14 cellular contexts compared by ENCODE assay signal in the genomic region with DNA sequence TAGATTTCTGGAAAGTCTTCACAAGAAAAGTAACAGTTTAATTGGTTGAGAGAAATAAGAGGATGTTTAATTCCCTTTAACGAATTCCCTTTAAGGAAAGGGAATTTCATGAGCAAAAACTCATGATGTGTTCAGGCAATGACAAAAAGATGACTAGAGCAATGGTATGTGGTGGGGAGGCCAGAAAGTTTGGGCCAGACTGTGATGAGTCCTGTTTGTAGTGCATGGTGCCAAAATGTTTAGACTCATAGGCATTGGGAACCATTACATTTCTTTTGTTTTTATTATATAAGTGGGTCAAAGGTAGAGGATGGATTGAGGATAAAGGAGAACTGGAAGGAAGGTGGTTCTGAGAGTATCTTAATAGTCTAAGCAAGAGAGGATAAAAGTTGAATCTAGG. TPM values are rescaled to one million over a fixed set of nuclear protein-coding genes. Genes with fewer than 3 reads are reported as not detected.
DNase-seq lines count a peak whose midpoint lies in the region; ATAC-seq, FAIRE-seq and TF ChIP-seq lines count a peak whose summit lies in the region.
"Had no signal": no experiment of that assay in that cellular context is flagged by ENCODE, and none has a peak within 500 bp of the region (broad histone marks: within the 10 kb centered on the region; RNA-seq: fewer than 3 reads in every experiment).

No MANE protein-coding gene starts in this region.

- H3K27ac ChIP-seq in GM23248: peak overlapping the region; percentile 83
- no peak overlapping the region for H3K27ac ChIP-seq in astrocyte (ENCODE audit: low read depth, low read length)
- no peak overlapping the region for H3K27ac ChIP-seq in naive thymus-derived CD4-positive, alpha-beta T cell (ENCODE audit: low read depth, low read length)
- H3K27ac ChIP-seq in brain microvascular endothelial cell: no peak overlapping the region
- H3K27ac ChIP-seq: BLaER1 had no signal

- 0 to 11% methylated on average over 1 of the region's 1 CpG for WGBS in GM23248 (ENCODE audit: low coverage in 1 of 2, low lambda C conversion rate in 2 of 2, missing lambda C conversion rate in 2 of 2), 2 experiments

- H3K4me3 ChIP-seq in AG10803 (ENCODE audit: low read length) (no peak overlapping the region), GM23248 (peak overlapping the region; percentile 8; the same call in 1 of the 2 replicates), astrocyte (ENCODE audit: insufficient read depth, low read depth, low read length) (no peak overlapping the region), brain microvascular endothelial cell (ENCODE audit: low read depth, low read length) (no peak overlapping the region)
- H3K4me3 ChIP-seq in naive thymus-derived CD4-positive, alpha-beta T cell (ENCODE audit: low read length): no peak overlapping the region
- H3K4me3 ChIP-seq: BLaER1 had no signal

- no peaks in the 10 kb centered on the region for H3K79me2 ChIP-seq in GM23248 (ENCODE audit: insufficient read depth)
- H3K79me2 ChIP-seq in astrocyte (ENCODE audit: insufficient read depth, low read length): no peaks in the 10 kb centered on the region

- no peak for FAIRE-seq in astrocyte (lab: Jason Lieb, UNC)
- FAIRE-seq: GM12891 had no signal

- H3K27me3 ChIP-seq in GM23248 (replicated peaks; ENCODE audit: insufficient read depth): no peaks in the 10 kb centered on the region
- H3K27me3 ChIP-seq in astrocyte (ENCODE audit: insufficient read depth, low read length): no peaks in the 10 kb centered on the region
- H3K27me3 ChIP-seq in naive thymus-derived CD4-positive, alpha-beta T cell (ENCODE audit: control insufficient read depth in 2 of 2, insufficient read depth in 2 of 2, low read length in 2 of 2): no peaks in the 10 kb centered on the region
- no peaks in the 10 kb centered on the region for H3K27me3 ChIP-seq in brain microvascular endothelial cell (replicated peaks)
- H3K27me3 ChIP-seq: BLaER1 had no signal

- no peaks in the 10 kb centered on the region for H3K9me3 ChIP-seq in GM23248 (ENCODE audit: low read depth)
- H3K9me3 ChIP-seq in astrocyte (ENCODE audit: insufficient read depth, low read depth, low read length): no peaks in the 10 kb centered on the region
- H3K9me3 ChIP-seq in naive thymus-derived CD4-positive, alpha-beta T cell (ENCODE audit: control insufficient read depth in 2 of 3, low read length in 3 of 3): no peaks in the 10 kb centered on the region
- H3K9me3 ChIP-seq: BLaER1 had no signal

- H3K36me3 ChIP-seq in GM23248 (ENCODE audit: low read depth) (no peaks in the 10 kb centered on the region), astrocyte (ENCODE audit: insufficient read depth, low read length) (no peaks in the 10 kb centered on the region), brain microvascular endothelial cell (replicated peaks) (no peaks in the 10 kb centered on the region)
- H3K36me3 ChIP-seq in naive thymus-derived CD4-positive, alpha-beta T cell (ENCODE audit: control insufficient read depth in 2 of 3, insufficient read depth in 3 of 3, low read length in 3 of 3): peaks cover 0 to 43% (median 10%) of the 10 kb centered on the region in 3 experiments

- no peak overlapping the region for H3K27ac Mint-ChIP-seq in astrocyte (ENCODE audit: unreplicated experiment)
- peak overlapping the region in 5 of 9 donors; percentile 0 to 70 (median 24) for H3K27ac Mint-ChIP-seq in naive thymus-derived CD4-positive, alpha-beta T cell

- no peak overlapping the region for H3K4me3 Mint-ChIP-seq in astrocyte (ENCODE audit: unreplicated experiment)
- H3K4me3 Mint-ChIP-seq in naive thymus-derived CD4-positive, alpha-beta T cell: no peak overlapping the region

- H3K27me3 Mint-ChIP-seq in astrocyte (ENCODE audit: low read depth, unreplicated experiment): peaks cover 2% of the 10 kb centered on the region
- H3K27me3 Mint-ChIP-seq in naive thymus-derived CD4-positive, alpha-beta T cell: no peaks in the 10 kb centered on the region

- peaks cover 18% of the 10 kb centered on the region for H3F3A ChIP-seq in GM23248 (ENCODE audit: insufficient read depth)

- no peaks in the 10 kb centered on the region for H3K9me2 ChIP-seq in GM23248 (ENCODE audit: insufficient read depth)

- H4K20me1 ChIP-seq in GM23248 (ENCODE audit: insufficient read depth) (no peaks in the 10 kb centered on the region), astrocyte (ENCODE audit: insufficient read depth, low read length) (no peaks in the 10 kb centered on the region)

- CTCF ChIA-PET in naive thymus-derived CD4-positive, alpha-beta T cell (lab: Charles Lee): interaction anchor here (0.6 to 1.2 kb wide), 2 partner anchors 10 to 329 kb away, joined by 3 read pairs; no protein-coding TSS in a partner anchor

- TF ChIP-seq CTCF in AG10803 (conservative IDR thresholded peaks at IDR 0.05; ENCODE audit: low read length): no peak
- no peak for TF ChIP-seq CTCF in astrocyte (IDR thresholded peaks at IDR 0.05; ENCODE audit: insufficient read depth, low read depth, low read length)
- no peak for TF ChIP-seq CTCF in brain microvascular endothelial cell (IDR thresholded peaks at IDR 0.05; ENCODE audit: low read depth, low read length, missing control alignments)

- no peaks in the 10 kb centered on the region for H3K36me3 Mint-ChIP-seq in astrocyte (ENCODE audit: low read depth, unreplicated experiment)
- peaks cover 7 to 53% (median 35%) of the 10 kb centered on the region in 5 donors for H3K36me3 Mint-ChIP-seq in naive thymus-derived CD4-positive, alpha-beta T cell

- no peaks in the 10 kb centered on the region for H3K9me3 Mint-ChIP-seq in astrocyte (ENCODE audit: unreplicated experiment)
- no peaks in the 10 kb centered on the region for H3K9me3 Mint-ChIP-seq in naive thymus-derived CD4-positive, alpha-beta T cell

- POLR2A ChIA-PET in naive thymus-derived CD4-positive, alpha-beta T cell (lab: Charles Lee): interaction anchor here (0.5 kb wide), 1 partner anchor 300 kb away, joined by 4 read pairs; no protein-coding TSS in a partner anchor

- no peaks in the 10 kb centered on the region for H3K4me1 Mint-ChIP-seq in astrocyte (ENCODE audit: low read depth, unreplicated experiment)
- H3K4me1 Mint-ChIP-seq in naive thymus-derived CD4-positive, alpha-beta T cell: peaks cover 14 to 35% (median 24%) of the 10 kb centered on the region in 7 donors

- peak overlapping the region; percentile 50 for H3K9ac ChIP-seq in GM23248
- H3K9ac ChIP-seq in astrocyte (ENCODE audit: low read length): no peak overlapping the region
- H3K9ac ChIP-seq: BLaER1 had no signal

- no peak for ATAC-seq in naive thymus-derived CD4-positive, alpha-beta T cell

- intact Hi-C loops in naive thymus-derived CD4-positive, alpha-beta T cell (cut with micrococcal nuclease): no loop called here

- in situ Hi-C loops in GM23248 (cut with MboI) (no loop called here), brain microvascular endothelial cell (cut with HindIII; ENCODE audit: low pct_ligation_motif_present, low sequenced_read_pairs) (no loop called here)

- H2AFZ ChIP-seq in GM23248: peak overlapping the region; percentile 76
- H2AFZ ChIP-seq in astrocyte (ENCODE audit: low read depth, low read length): no peak overlapping the region

- H3K4me2 ChIP-seq in GM23248 (ENCODE audit: unreplicated experiment) (peak overlapping the region; percentile 61), astrocyte (ENCODE audit: low read length) (no peak overlapping the region)
- H3K4me2 ChIP-seq: BLaER1 had no signal

- peaks cover 22% of the 10 kb centered on the region for H3K4me1 ChIP-seq in GM23248 (ENCODE audit: insufficient read depth)
- H3K4me1 ChIP-seq in astrocyte (ENCODE audit: insufficient read depth, low read length): no peaks in the 10 kb centered on the region
- H3K4me1 ChIP-seq in naive thymus-derived CD4-positive, alpha-beta T cell (ENCODE audit: control insufficient read depth in 2 of 2, insufficient read depth in 2 of 2, low read length in 2 of 2): no peaks in the 10 kb centered on the region

- DNase-seq in AG10803 (ENCODE audit: low read depth): peak; percentile 54
- peak; percentile 91 for DNase-seq in GM23248
- peak; percentile 10 for DNase-seq in astrocyte (ENCODE audit: low read depth)
- no peak for DNase-seq in naive thymus-derived CD4-positive, alpha-beta T cell
- no peak for DNase-seq in brain microvascular endothelial cell
- no peak for DNase-seq in activated CD4-positive, alpha-beta T cell treated with anti-CD3 and anti-CD28 coated beads, Interleukin-2, amount 50 U/mL, for 4 hours
- no peak for DNase-seq in D341Med (ENCODE audit: low spot score)
- DNase-seq: NCI-H1048; NCI-H2107; NCI-H226; NCI-H69; NK-92 treated with Interleukin-12 subunit alpha and Interleukin-12 subunit beta, amount 100 ng/mL, for 24 hours had no signal

RNA-seq across cellular contexts. Expression of a gene that starts 10.9 kb away (rescaled TPM):
- total RNA-seq in GM23248 (2014; rRNA removed; shearing (Covaris generic)): 6.3 and 7.3 TPM in 2 replicates
- polyA plus RNA-seq in GM23248 (2016; fragmentation: Nextera tagmentation; extraction: Ambion mirVana): 3.7 and 4.4 TPM in 2 replicates
- 4.4 and 4.6 TPM in 2 replicates for total RNA-seq in astrocyte
- total RNA-seq in naive thymus-derived CD4-positive, alpha-beta T cell: 100 to 1,000 TPM in 2 of 5 experiments, 10 to 100 TPM in 3; 74.5 to 131 (median 88.6) TPM
- 10 to 100 TPM; 14.4 to 26.3 TPM for polyA plus RNA-seq in naive thymus-derived CD4-positive, alpha-beta T cell

RNA-seq across cellular contexts. Expression of a gene that starts 35.6 kb away (rescaled TPM):
- total RNA-seq in GM23248 (2014; rRNA removed; shearing (Covaris generic)): 1.6 and 2.4 TPM in 2 replicates
- polyA plus RNA-seq in GM23248 (2016; fragmentation: Nextera tagmentation; extraction: Ambion mirVana): 0.58 and 1.2 TPM in 2 replicates
- total RNA-seq in astrocyte: 0.41 and 1.1 TPM in 2 replicates
- total RNA-seq in naive thymus-derived CD4-positive, alpha-beta T cell: 1 to 10 TPM; 1.8 to 2.9 (median 2.4) TPM
- polyA plus RNA-seq in naive thymus-derived CD4-positive, alpha-beta T cell: under 1 TPM; 0.41 to 0.48 TPM

Comparison
In these comparisons a context has a peak if more than half of its experiments do, and no peak if none do; other contexts are left out.
1. DNase-seq: peak in AG10803 (single experiment), GM23248 (single experiment) and astrocyte (single experiment); none in naive thymus-derived CD4-positive, alpha-beta T cell (0 of 9), brain microvascular endothelial cell (single experiment), activated CD4-positive, alpha-beta T cell treated with anti-CD3 and anti-CD28 coated beads, Interleukin-2, amount 50 U/mL, for 4 hours (0 of 2) and D341Med (single experiment).